In genomic region chr5:134556994-134557393, GRCh38 we compare ENCODE assay signal across 12 cellular contexts. TPM values are rescaled to one million over a fixed set of nuclear protein-coding genes. Genes with fewer than 3 reads are reported as not detected.
A peak's percentile ranks its signal among the peaks of the same experiment; 100 is the strongest.
DNase-seq lines count a peak whose midpoint lies in the region; ATAC-seq, FAIRE-seq and TF ChIP-seq lines count a peak whose summit lies in the region.
"Had no signal": no experiment of that assay in that cellular context is flagged by ENCODE, and none has a peak within 500 bp of the region (broad histone marks: within the 10 kb centered on the region; RNA-seq: fewer than 3 reads in every experiment).

No MANE protein-coding gene starts in this region.

- no peak overlapping the region for H2AFZ ChIP-seq in ACC112 (ENCODE audit: low read length, unreplicated experiment)
- H2AFZ ChIP-seq: hepatocyte had no signal

- TF ChIP-seq POLR2A in stomach (IDR thresholded peaks at IDR 0.05): no peak

- TF ChIP-seq CTCF in CD14-positive monocyte (IDR thresholded peaks at IDR 0.05) (no peak), glutamatergic neuron (IDR thresholded peaks at IDR 0.05; ENCODE audit: partially characterized antibody, unreplicated experiment) (no peak), stomach (IDR thresholded peaks at IDR 0.05) (no peak), D721Med (IDR thresholded peaks at IDR 0.05; ENCODE audit: insufficient read depth, missing control alignments) (no peak)

- peaks cover 0 to 2% (median 0%) of the 10 kb centered on the region in 3 donors for H3K27me3 Mint-ChIP-seq in CD14-positive monocyte (ENCODE audit: low read depth in 3 of 3)
- H3K27me3 Mint-ChIP-seq in activated CD8-positive, alpha-beta T cell treated with anti-CD3 and anti-CD28 coated beads, Interleukin-2, amount 10 ng/mL, durations not matched to agents 7 days and 5 days (ENCODE audit: low read depth): no peaks in the 10 kb centered on the region
- H3K27me3 Mint-ChIP-seq in glutamatergic neuron (ENCODE audit: unreplicated experiment): peaks cover 8% of the 10 kb centered on the region

- intact Hi-C loops in CD14-positive monocyte (cut with micrococcal nuclease): no loop called here
- intact Hi-C loops in stomach (cut with DNase I; ENCODE audit: low total_unique reads): no loop called here

- peaks cover 18% of the 10 kb centered on the region for H3K79me2 ChIP-seq in ACC112 (ENCODE audit: control insufficient read depth, insufficient read depth, low read length, unreplicated experiment)

- CTCF ChIA-PET in activated CD8-positive, alpha-beta T cell treated with anti-CD3 and anti-CD28 coated beads, Interleukin-2, amount 10 ng/mL, durations not matched to agents 7 days and 5 days (lab: Charles Lee): no interaction called here

- H3K36me3 Mint-ChIP-seq in CD14-positive monocyte (peaks cover 40 to 45% of the 10 kb centered on the region in 2 donors), glutamatergic neuron (ENCODE audit: unreplicated experiment) (no peaks in the 10 kb centered on the region)
- peaks cover 50% of the 10 kb centered on the region for H3K36me3 Mint-ChIP-seq in activated CD8-positive, alpha-beta T cell treated with anti-CD3 and anti-CD28 coated beads, Interleukin-2, amount 10 ng/mL, durations not matched to agents 7 days and 5 days (ENCODE audit: low read depth)

- H3K4me1 ChIP-seq in ACC112 (ENCODE audit: control insufficient read depth, insufficient read depth, low read length, unreplicated experiment) (peaks cover 47% of the 10 kb centered on the region), stomach (peaks cover 43 to 56% (median 49%) of the 10 kb centered on the region in 4 donors)

- H3K27ac Mint-ChIP-seq in CD14-positive monocyte: peak overlapping the region in 6 of 7 donors; percentile 29 to 90 (median 70)
- H3K27ac Mint-ChIP-seq in activated CD8-positive, alpha-beta T cell treated with anti-CD3 and anti-CD28 coated beads, Interleukin-2, amount 10 ng/mL, durations not matched to agents 7 days and 5 days: peak overlapping the region; percentile 74
- peak overlapping the region; percentile 53 for H3K27ac Mint-ChIP-seq in glutamatergic neuron (ENCODE audit: unreplicated experiment)

- H3K4me1 Mint-ChIP-seq in CD14-positive monocyte (peaks cover 32% of the 10 kb centered on the region), glutamatergic neuron (ENCODE audit: low read depth, unreplicated experiment) (peaks cover 7% of the 10 kb centered on the region)
- peaks cover 27% of the 10 kb centered on the region for H3K4me1 Mint-ChIP-seq in activated CD8-positive, alpha-beta T cell treated with anti-CD3 and anti-CD28 coated beads, Interleukin-2, amount 10 ng/mL, durations not matched to agents 7 days and 5 days (ENCODE audit: low read depth)

- H3K9me3 ChIP-seq in stomach: no peaks in the 10 kb centered on the region

- H3K9me3 Mint-ChIP-seq in CD14-positive monocyte (peaks cover 0 to 2% (median 0%) of the 10 kb centered on the region in 7 donors), glutamatergic neuron (ENCODE audit: unreplicated experiment) (peaks cover 2% of the 10 kb centered on the region)
- H3K9me3 Mint-ChIP-seq in activated CD8-positive, alpha-beta T cell treated with anti-CD3 and anti-CD28 coated beads, Interleukin-2, amount 10 ng/mL, durations not matched to agents 7 days and 5 days (ENCODE audit: insufficient read depth): no peaks in the 10 kb centered on the region

- H3K4me3 ChIP-seq in ACC112 (ENCODE audit: low read depth, low read length): no peak overlapping the region
- no peak overlapping the region for H3K4me3 ChIP-seq in stomach
- H3K4me3 ChIP-seq: hepatocyte had no signal

- ATAC-seq in activated CD8-positive, alpha-beta T cell treated with anti-CD3 and anti-CD28 coated beads, Interleukin-2, amount 10 ng/mL, durations not matched to agents 7 days and 5 days: no peak
- ATAC-seq in GM18873 (IDR thresholded peaks at IDR 0.05; ENCODE audit: low FRiP score, unreplicated experiment): no peak

- H3K27ac ChIP-seq in ACC112 (ENCODE audit: low read depth, low read length) (peak overlapping the region; percentile 88; the same call in 1 of the 2 replicates), stomach (no peak overlapping the region)
- H3K27ac ChIP-seq: hepatocyte had no signal

- TF ChIP-seq EP300 in stomach (IDR thresholded peaks at IDR 0.05): no peak

- no peak for DNase-seq in CD14-positive monocyte (ENCODE audit: low spot score)
- DNase-seq in activated CD8-positive, alpha-beta T cell treated with anti-CD3 and anti-CD28 coated beads, Interleukin-2, amount 10 ng/mL, durations not matched to agents 7 days and 5 days: no peak
- DNase-seq in glutamatergic neuron: no peak
- no peak for DNase-seq in stomach
- DNase-seq in D721Med (ENCODE audit: insufficient read length, low spot score): no peak
- DNase-seq: activated CD4-positive, alpha-beta T cell treated with anti-CD3 and anti-CD28 coated beads for 4 hours; activated gamma-delta T cell; DMS53; NCI-H345 had no signal

- no peak for FAIRE-seq in D721Med (lab: Jason Lieb, UNC)

- H3K4me3 Mint-ChIP-seq in CD14-positive monocyte (no peak overlapping the region), glutamatergic neuron (ENCODE audit: unreplicated experiment) (peak overlapping the region; percentile 30)
- H3K4me3 Mint-ChIP-seq in activated CD8-positive, alpha-beta T cell treated with anti-CD3 and anti-CD28 coated beads, Interleukin-2, amount 10 ng/mL, durations not matched to agents 7 days and 5 days: no peak overlapping the region

- POLR2A ChIA-PET in activated CD8-positive, alpha-beta T cell treated with anti-CD3 and anti-CD28 coated beads, Interleukin-2, amount 10 ng/mL, durations not matched to agents 7 days and 5 days (lab: Charles Lee): no interaction called here

- H3K27me3 ChIP-seq in ACC112 (ENCODE audit: insufficient read depth, low read length) (no peaks in the 10 kb centered on the region), stomach (no peaks in the 10 kb centered on the region)
- H3K27me3 ChIP-seq: hepatocyte had no signal

- H3K36me3 ChIP-seq in ACC112 (ENCODE audit: insufficient read depth, low read length): peaks cover 9% of the 10 kb centered on the region; the same call in 1 of the 2 replicates
- peaks cover 47 to 83% (median 75%) of the 10 kb centered on the region in 4 donors for H3K36me3 ChIP-seq in stomach

RNA-seq across cellular contexts. Expression of gene JADE2, which starts 31.5 kb away (rescaled TPM):
- polyA plus RNA-seq in CD14-positive monocyte (1 to 10 TPM; 2.1 to 3.1 TPM), stomach (10 to 100 TPM in 1 of 3 donors, 1 to 10 TPM in 2; 6.2 to 13.0 (median 6.6) TPM)
- total RNA-seq in activated CD8-positive, alpha-beta T cell treated with anti-CD3 and anti-CD28 coated beads, Interleukin-2, amount 10 ng/mL, durations not matched to agents 7 days and 5 days: 10 to 100 TPM; 79.9 to 86.0 TPM
- total RNA-seq in glutamatergic neuron (ENCODE audit: unreplicated experiment) (2.1 TPM), stomach (100 to 1,000 TPM in 1 of 5 donors, 10 to 100 TPM in 4; 16.7 to 109 (median 47.3) TPM)
